11 cellular contexts compared by ENCODE assay signal in genomic region chr12:31119531-31120211, GRCh38. TPM values are rescaled to one million over a fixed set of nuclear protein-coding genes. Genes with fewer than 3 reads are reported as not detected.
A peak's percentile ranks its signal among the peaks of the same experiment; 100 is the strongest.
DNase-seq lines count a peak whose midpoint lies in the region; ATAC-seq and TF ChIP-seq lines count a peak whose summit lies in the region.
"Had no signal": no experiment of that assay in that cellular context is flagged by ENCODE, and none has a peak within 500 bp of the region (broad histone marks: within the 10 kb centered on the region; RNA-seq: fewer than 3 reads in every experiment).

No MANE protein-coding gene starts in this region.

- no peaks in the 10 kb centered on the region for H3K9me3 ChIP-seq in CD4-positive, alpha-beta T cell (ENCODE audit: control insufficient read depth, low read length)
- no peaks in the 10 kb centered on the region for H3K9me3 ChIP-seq in HUES6 (ENCODE audit: control insufficient read depth, insufficient read depth, low read depth, low read length)

- peak overlapping the region; percentile 66 for H3K4me3 ChIP-seq in HUES6 (ENCODE audit: low read depth, low read length)

- no peaks in the 10 kb centered on the region for H3K36me3 Mint-ChIP-seq in CD4-positive, alpha-beta T cell (ENCODE audit: low read depth)
- no peaks in the 10 kb centered on the region for H3K36me3 Mint-ChIP-seq in nephron progenitor cell (ENCODE audit: low read depth)
- H3K36me3 Mint-ChIP-seq: type B pancreatic cell had no signal

- ATAC-seq in CD4-positive, alpha-beta T cell (ENCODE audit: poor library complexity) = no peak
- ATAC-seq in GM18519 (IDR thresholded peaks at IDR 0.05; ENCODE audit: low FRiP score, unreplicated experiment) = no peak

- intact Hi-C loops in CD4-positive, alpha-beta T cell (cut with DNase I, micrococcal nuclease) = loop anchor here in 1 of 2 experiments (10.0 kb wide), 1 partner anchor 155 kb away; no protein-coding TSS in a partner anchor

- peaks cover 16% of the 10 kb centered on the region for H3K4me1 Mint-ChIP-seq in CD4-positive, alpha-beta T cell (ENCODE audit: low read depth)
- peaks cover 14% of the 10 kb centered on the region for H3K4me1 Mint-ChIP-seq in nephron progenitor cell

- no peak overlapping the region for H3K27ac ChIP-seq in CD4-positive, alpha-beta T cell (ENCODE audit: low read depth, low read length)
- no peak overlapping the region for H3K27ac ChIP-seq in HUES6 (ENCODE audit: low read depth, low read length)

- H3K27me3 ChIP-seq in CD4-positive, alpha-beta T cell (ENCODE audit: control insufficient read depth, insufficient read depth, low read length) = peaks cover 11% of the 10 kb centered on the region
- peaks cover 41% of the 10 kb centered on the region for H3K27me3 ChIP-seq in HUES6 (ENCODE audit: control insufficient read depth, insufficient read depth, low read length)

- POLR2A ChIA-PET in CD4-positive, alpha-beta T cell (lab: Charles Lee) = no interaction called here

- no peak overlapping the region for H3K9ac ChIP-seq in HUES6 (ENCODE audit: low read length)

- H3K27me3 Mint-ChIP-seq in CD4-positive, alpha-beta T cell = peaks cover 32% of the 10 kb centered on the region
- H3K27me3 Mint-ChIP-seq in nephron progenitor cell (ENCODE audit: low read depth, poor library complexity) = peaks cover 37% of the 10 kb centered on the region

- peaks cover 5% of the 10 kb centered on the region; the same call in 1 of the 2 replicates for H3K4me1 ChIP-seq in HUES6 (ENCODE audit: control insufficient read depth, insufficient read depth, low read length)

- H3K9me3 Mint-ChIP-seq in CD4-positive, alpha-beta T cell = no peaks in the 10 kb centered on the region
- H3K9me3 Mint-ChIP-seq in nephron progenitor cell = no peaks in the 10 kb centered on the region
- H3K9me3 Mint-ChIP-seq: T-helper 2 cell treated with Interferon-gamma antibody and Interleukin-4, amounts not matched to agents 5 μg/mL and 100 μg/mL, for 36 hours; type B pancreatic cell had no signal

- H3K36me3 ChIP-seq in HUES6 (ENCODE audit: control insufficient read depth, insufficient read depth, low read length) = no peaks in the 10 kb centered on the region

- CTCF ChIA-PET in CD4-positive, alpha-beta T cell (lab: Charles Lee) = no interaction called here

- DNase-seq in CD4-positive, alpha-beta T cell = no peak
- peak; percentile 60 for DNase-seq in ecto neural progenitor cell (ENCODE audit: low spot score)
- no peak for DNase-seq in nephron progenitor cell
- no peak for DNase-seq in NCI-H1417 treated with DMSO at 0.1 percent for 48 hours (lab: John Stamatoyannopoulos, UW)
- DNase-seq in NCI-H748 (lab: John Stamatoyannopoulos, UW; ENCODE audit: unreplicated experiment) = no peak
- no peak for DNase-seq in ACHN
- DNase-seq: NK-92 treated with Interleukin-12 subunit alpha and Interleukin-12 subunit beta, amount 100 ng/mL, for 24 hours had no signal

- in situ Hi-C loops in ACHN (cut with HindIII; ENCODE audit: low pct_ligation_motif_present, low pct_unique_long_range_greater_than_20kb, low sequenced_read_pairs) = no loop called here

- H3K4me3 Mint-ChIP-seq in CD4-positive, alpha-beta T cell = peak overlapping the region; percentile 58
- H3K4me3 Mint-ChIP-seq in nephron progenitor cell = peak overlapping the region; percentile 82
- H3K4me3 Mint-ChIP-seq: T-helper 2 cell treated with Interferon-gamma antibody and Interleukin-4, amounts not matched to agents 5 μg/mL and 100 μg/mL, for 36 hours had no signal

- no peak overlapping the region for H3K27ac Mint-ChIP-seq in CD4-positive, alpha-beta T cell
- H3K27ac Mint-ChIP-seq in nephron progenitor cell = no peak overlapping the region
- H3K27ac Mint-ChIP-seq: T-helper 2 cell treated with Interferon-gamma antibody and Interleukin-4, amounts not matched to agents 5 μg/mL and 100 μg/mL, for 36 hours had no signal

- no peak for TF ChIP-seq CTCF in CD4-positive, alpha-beta T cell (IDR thresholded peaks at IDR 0.05)
- no peak for TF ChIP-seq CTCF in nephron progenitor cell (IDR thresholded peaks at IDR 0.05)

RNA-seq across cellular contexts. Expression of gene DDX11, which starts 46.0 kb away (rescaled TPM):
- 10 to 100 TPM; 61.9 to 63.8 TPM for total RNA-seq in CD4-positive, alpha-beta T cell
